6 cellular contexts compared by ENCODE assay signal in the genomic region with DNA sequence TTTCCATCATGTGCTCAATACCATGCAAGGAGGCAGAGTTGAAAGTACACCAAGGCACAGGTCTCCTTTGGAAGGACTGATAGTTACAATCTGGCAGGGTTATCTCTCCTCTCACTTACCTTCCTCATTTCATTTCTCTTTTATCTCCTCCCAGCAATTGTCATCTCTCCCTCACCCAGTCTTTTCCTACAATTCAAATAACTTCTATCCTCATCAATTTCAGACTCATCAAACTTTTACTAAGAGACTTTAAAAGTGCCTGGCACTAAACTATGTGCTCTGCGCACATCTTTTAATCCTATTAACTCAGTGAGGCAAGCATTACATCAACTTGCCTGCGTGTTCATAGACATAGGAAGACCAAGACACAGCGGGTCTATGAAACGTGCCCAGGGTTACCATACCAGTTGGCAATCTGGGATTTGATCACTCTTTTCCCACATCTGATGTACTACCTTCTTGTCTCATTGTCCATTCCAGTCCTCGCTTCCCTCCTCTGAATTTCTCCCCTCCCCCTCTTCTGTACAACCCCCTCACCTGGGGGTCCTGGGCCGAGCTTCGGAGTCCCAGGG. TPM values are rescaled to one million over a fixed set of nuclear protein-coding genes. Genes with fewer than 3 reads are reported as not detected.
DNase-seq lines count a peak whose midpoint lies in the region; ATAC-seq and TF ChIP-seq lines count a peak whose summit lies in the region.

No MANE protein-coding gene starts in this region.

- H3K4me2 ChIP-seq in DND-41 (ENCODE audit: insufficient read depth, low read length) (peak overlapping the region; percentile 94), PC-3 (ENCODE audit: low read length) (peak overlapping the region; percentile 95)

- TF ChIP-seq CTCF in DND-41 (IDR thresholded peaks at IDR 0.05; ENCODE audit: borderline replicate concordance, extremely low read depth, low read length, poor library complexity, severe bottlenecking) (no peak), PC-3 (conservative IDR thresholded peaks at IDR 0.05; ENCODE audit: low read depth, low read length) (no peak), fibroblast of pulmonary artery (IDR thresholded peaks at IDR 0.05; ENCODE audit: low read length, missing control alignments) (no peak)

- no peaks in the 10 kb centered on the region for H3K27me3 ChIP-seq in DND-41 (ENCODE audit: insufficient read depth, low read length, poor library complexity)
- no peaks in the 10 kb centered on the region for H3K27me3 ChIP-seq in PC-3 (ENCODE audit: low read length)

- H3K79me2 ChIP-seq in DND-41 (ENCODE audit: insufficient read depth, low read length) = peaks cover 44% of the 10 kb centered on the region
- H3K79me2 ChIP-seq in PC-3 (ENCODE audit: low read length) = peaks cover 51% of the 10 kb centered on the region

- H3K27ac ChIP-seq in DND-41 (ENCODE audit: low read length) (peak overlapping the region; percentile 93), PC-3 (ENCODE audit: low read length) (peak overlapping the region; percentile 84)

- peaks cover 53% of the 10 kb centered on the region for H3K36me3 ChIP-seq in DND-41 (ENCODE audit: insufficient read depth, low read length)
- peaks cover 19% of the 10 kb centered on the region for H3K36me3 ChIP-seq in PC-3 (ENCODE audit: low read depth, low read length)

- DNase-seq in DND-41 = no peak
- peak; percentile 35 for DNase-seq in PC-3
- peak; percentile 36 for DNase-seq in fibroblast of pulmonary artery (ENCODE audit: low read depth)
- DNase-seq in superior temporal gyrus (ENCODE audit: extremely low spot score) = peak; percentile 47
- DNase-seq in activated CD8-positive, alpha-beta memory T cell treated with anti-CD3 and anti-CD28 coated beads for 24 hours = no peak

- BruUV-seq in PC-3 (replicated peaks; lab: Mats Ljungman, UMichigan) = TSS peak; percentile 52

- no peaks in the 10 kb centered on the region for H3F3A ChIP-seq in PC-3 (ENCODE audit: low read length, unreplicated experiment)

- H3K4me1 ChIP-seq in DND-41 (ENCODE audit: insufficient read depth, low read length) (peaks cover 40% of the 10 kb centered on the region), PC-3 (ENCODE audit: insufficient read depth, low read length) (peaks cover 24% of the 10 kb centered on the region)

- H3K9ac ChIP-seq in DND-41 (ENCODE audit: low read depth, low read length) (peak overlapping the region; percentile 93), PC-3 (ENCODE audit: low read length) (peak overlapping the region; percentile 99)

- CTCF ChIA-PET in PC-3 (lab: Charles Lee) = interaction anchor here (0.5 kb wide), 1 partner anchor 20 kb away, joined by 3 read pairs; no protein-coding TSS in a partner anchor

- intact Hi-C loops in PC-3 (cut with micrococcal nuclease) = loop anchor here (2.0 kb wide), 2 partner anchors 20 to 36 kb away; partner anchors contain the start of genes HSPA1A and HSPA1L

- no peaks in the 10 kb centered on the region; the same call in 1 of the 2 replicates for H4K20me1 ChIP-seq in DND-41 (ENCODE audit: insufficient read depth, low read length)
- H4K20me1 ChIP-seq in PC-3 (ENCODE audit: low read length) = no peaks in the 10 kb centered on the region

- H2AFZ ChIP-seq in DND-41 (ENCODE audit: low read depth, low read length) (peak overlapping the region; percentile 92), PC-3 (ENCODE audit: low read length) (peak overlapping the region; percentile 91; the same call in 1 of the 2 replicates)

- POLR2A ChIA-PET in PC-3 (lab: Charles Lee; ENCODE audit: unreplicated experiment) = interaction anchor here (0.6 kb wide), 1 partner anchor 20 kb away, joined by 11 read pairs; no protein-coding TSS in a partner anchor

- H3K9me3 ChIP-seq in DND-41 (ENCODE audit: insufficient read depth, low read length, severe bottlenecking) (no peaks in the 10 kb centered on the region), PC-3 (ENCODE audit: low read length) (no peaks in the 10 kb centered on the region)

- H3K4me3 ChIP-seq in DND-41 (ENCODE audit: low read depth in 1 of 2, low read length in 2 of 2) (peak overlapping the region; percentile 97 to 99), PC-3 (ENCODE audit: low read length) (peak overlapping the region; percentile 87), fibroblast of pulmonary artery (replicated peaks; ENCODE audit: low read depth, low read length) (peak overlapping the region; percentile 91)

- no peaks in the 10 kb centered on the region for H3K9me2 ChIP-seq in PC-3 (replicated peaks; ENCODE audit: low read length)

- 0 out of 3 replicates have a peak, but pooled peaks have one; percentile 22 for ATAC-seq in DND-41 (ENCODE audit: insufficient read depth, low read depth)
- peak; percentile 16; the same call in 1 of the 2 replicates for ATAC-seq in PC-3
- no peak for ATAC-seq in GM21447 (IDR thresholded peaks at IDR 0.05; ENCODE audit: unreplicated experiment)

RNA-seq across cellular contexts. Expression of gene VARS1, which starts 1.2 kb away (rescaled TPM):
- total RNA-seq in PC-3 (2014; rRNA removed) = 89.8 and 130 TPM in 2 replicates

RNA-seq across cellular contexts. Expression of gene LSM2, which starts 12.4 kb away (rescaled TPM):
- total RNA-seq in PC-3 (2014; rRNA removed) = 93.7 and 143 TPM in 2 replicates

RNA-seq across cellular contexts. Expression of gene VWA7, which starts 17.3 kb away (rescaled TPM):
- total RNA-seq in PC-3 (2014; rRNA removed) = 0.98 and 1.9 TPM in 2 replicates

RNA-seq across cellular contexts. Expression of gene HSPA1L, which starts 20.7 kb away (rescaled TPM):
- 0.26 and 0.69 TPM in 2 replicates for total RNA-seq in PC-3 (2014; rRNA removed)

RNA-seq across cellular contexts. Expression of gene HSPA1A, which starts 21.0 kb away (rescaled TPM):
- 269 and 324 TPM in 2 replicates for total RNA-seq in PC-3 (2014; rRNA removed)

Comparison
In these comparisons a context has a peak if more than half of its experiments do, and no peak if none do; other contexts are left out.
1. DNase-seq: peak in PC-3 (single experiment), fibroblast of pulmonary artery (single experiment) and superior temporal gyrus (single experiment); none in DND-41 (single experiment) and activated CD8-positive, alpha-beta memory T cell treated with anti-CD3 and anti-CD28 coated beads for 24 hours (single experiment).
2. Peak in every context shown above with its lines, with median percentiles within 50 percentile points of each other: H3K4me3 ChIP-seq.